ENCODE assay signal across 1 cellular context in the genomic region with DNA sequence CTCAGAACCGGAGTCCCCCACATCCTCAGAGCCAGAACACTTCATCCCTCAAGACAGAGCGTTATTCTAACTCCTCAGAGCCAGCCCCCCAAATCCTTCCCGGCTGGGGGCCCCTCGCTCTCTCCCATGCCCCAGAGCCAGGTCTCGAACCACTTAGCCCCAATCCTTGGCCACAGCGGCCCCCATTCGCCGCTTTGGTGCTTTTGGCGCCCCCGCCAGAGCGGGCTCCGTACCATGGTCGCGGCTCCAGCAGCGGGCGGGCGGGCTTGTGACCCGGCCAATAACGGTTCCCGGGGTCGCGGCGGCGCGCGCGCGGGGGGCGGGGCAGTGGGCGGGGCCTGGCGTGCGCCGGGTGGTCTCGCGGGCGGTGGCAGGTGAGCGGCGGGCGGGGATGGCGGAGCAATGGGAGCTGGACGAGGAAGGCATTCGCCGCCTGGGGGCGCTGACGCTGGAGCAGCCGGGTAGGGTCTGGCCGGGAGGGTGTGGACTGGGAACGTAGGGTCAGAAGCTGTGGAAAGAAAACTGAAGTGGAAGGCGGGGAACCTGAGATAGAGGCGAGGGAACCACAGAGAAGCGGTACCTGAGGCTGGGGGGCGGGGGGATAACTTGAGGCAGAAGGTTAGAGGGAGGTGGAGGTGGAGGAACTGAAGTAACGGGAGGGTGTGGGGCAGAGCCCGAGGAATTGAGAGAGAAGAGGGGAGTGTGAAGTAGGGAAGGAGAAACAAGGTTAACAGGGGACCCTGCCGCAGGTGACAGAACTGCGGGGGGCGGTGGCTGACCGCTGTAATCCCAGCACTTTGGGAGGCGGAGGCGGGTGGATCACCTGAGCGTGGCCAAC.
TF ChIP-seq lines count a peak whose summit lies in the region.

A gene (minus strand): TSS at position 270 of the 838 bp plus-strand sequence. CDS start 34 bp downstream, at position 236.
A gene with protein sequence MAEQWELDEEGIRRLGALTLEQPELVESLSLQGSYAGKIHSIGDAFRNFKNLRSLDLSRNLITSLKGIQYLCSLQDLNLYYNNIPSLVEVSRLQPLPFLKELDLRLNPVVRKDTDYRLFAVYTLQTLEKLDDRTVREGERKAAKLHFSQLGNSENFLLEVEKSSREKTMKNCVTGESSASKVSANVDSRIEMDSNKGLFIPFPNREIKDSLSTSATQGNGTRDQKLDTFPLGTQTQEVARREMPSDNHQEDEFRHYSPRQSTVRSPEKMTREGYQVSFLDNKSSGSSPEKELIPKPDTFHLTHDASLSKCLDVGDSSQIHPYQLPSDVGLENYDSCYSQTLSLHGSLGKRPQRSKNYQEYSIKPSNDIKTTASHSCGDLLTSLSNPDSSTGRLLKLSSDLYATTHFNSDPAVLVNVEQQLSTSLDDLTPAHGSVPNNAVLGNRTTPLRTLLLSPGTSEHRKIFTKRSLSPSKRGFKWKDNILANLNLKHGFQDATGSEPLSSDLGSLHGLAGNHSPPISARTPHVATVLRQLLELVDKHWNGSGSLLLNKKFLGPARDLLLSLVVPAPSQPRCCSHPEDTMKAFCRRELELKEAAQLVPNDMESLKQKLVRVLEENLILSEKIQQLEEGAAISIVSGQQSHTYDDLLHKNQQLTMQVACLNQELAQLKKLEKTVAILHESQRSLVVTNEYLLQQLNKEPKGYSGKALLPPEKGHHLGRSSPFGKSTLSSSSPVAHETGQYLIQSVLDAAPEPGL (plus strand): TSS at position 344 of the 838 bp plus-strand sequence. CDS start 48 bp downstream, at position 392.

TF ChIP-seq in HEK293, 187 proteins besides CTCF, POLR2A, EP300 and RAD21 (continued from another document):
- TF ChIP-seq, protein P1, sequence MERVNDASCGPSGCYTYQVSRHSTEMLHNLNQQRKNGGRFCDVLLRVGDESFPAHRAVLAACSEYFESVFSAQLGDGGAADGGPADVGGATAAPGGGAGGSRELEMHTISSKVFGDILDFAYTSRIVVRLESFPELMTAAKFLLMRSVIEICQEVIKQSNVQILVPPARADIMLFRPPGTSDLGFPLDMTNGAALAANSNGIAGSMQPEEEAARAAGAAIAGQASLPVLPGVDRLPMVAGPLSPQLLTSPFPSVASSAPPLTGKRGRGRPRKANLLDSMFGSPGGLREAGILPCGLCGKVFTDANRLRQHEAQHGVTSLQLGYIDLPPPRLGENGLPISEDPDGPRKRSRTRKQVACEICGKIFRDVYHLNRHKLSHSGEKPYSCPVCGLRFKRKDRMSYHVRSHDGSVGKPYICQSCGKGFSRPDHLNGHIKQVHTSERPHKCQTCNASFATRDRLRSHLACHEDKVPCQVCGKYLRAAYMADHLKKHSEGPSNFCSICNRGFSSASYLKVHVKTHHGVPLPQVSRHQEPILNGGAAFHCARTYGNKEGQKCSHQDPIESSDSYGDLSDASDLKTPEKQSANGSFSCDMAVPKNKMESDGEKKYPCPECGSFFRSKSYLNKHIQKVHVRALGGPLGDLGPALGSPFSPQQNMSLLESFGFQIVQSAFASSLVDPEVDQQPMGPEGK (tag by site-specific recombination; IDR thresholded peaks at IDR 0.05), result peak; percentile 72
- TF ChIP-seq, protein P2, sequence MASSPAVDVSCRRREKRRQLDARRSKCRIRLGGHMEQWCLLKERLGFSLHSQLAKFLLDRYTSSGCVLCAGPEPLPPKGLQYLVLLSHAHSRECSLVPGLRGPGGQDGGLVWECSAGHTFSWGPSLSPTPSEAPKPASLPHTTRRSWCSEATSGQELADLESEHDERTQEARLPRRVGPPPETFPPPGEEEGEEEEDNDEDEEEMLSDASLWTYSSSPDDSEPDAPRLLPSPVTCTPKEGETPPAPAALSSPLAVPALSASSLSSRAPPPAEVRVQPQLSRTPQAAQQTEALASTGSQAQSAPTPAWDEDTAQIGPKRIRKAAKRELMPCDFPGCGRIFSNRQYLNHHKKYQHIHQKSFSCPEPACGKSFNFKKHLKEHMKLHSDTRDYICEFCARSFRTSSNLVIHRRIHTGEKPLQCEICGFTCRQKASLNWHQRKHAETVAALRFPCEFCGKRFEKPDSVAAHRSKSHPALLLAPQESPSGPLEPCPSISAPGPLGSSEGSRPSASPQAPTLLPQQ (tag by site-specific recombination; IDR thresholded peaks at IDR 0.05), result peak; percentile 53; the same call in 1 of the 2 replicates
- peak; percentile 55; the same call in 1 of the 2 replicates for TF ChIP-seq KLF16 (tag by site-specific recombination; IDR thresholded peaks at IDR 0.05)
- TF ChIP-seq ZNF76 (tag by site-specific recombination; IDR thresholded peaks at IDR 0.05; ENCODE audit: borderline replicate concordance, low read depth), result peak; percentile 20; the same call in 1 of the 2 replicates
- TF ChIP-seq REPIN1 (tag by site-specific recombination; IDR thresholded peaks at IDR 0.05; ENCODE audit: low read depth), result peak; percentile 18; the same call in 1 of the 2 replicates
- no peak; the same call in 1 of the 2 replicates for TF ChIP-seq ZBTB20 (tag by site-specific recombination; IDR thresholded peaks at IDR 0.05)
- peak; percentile 54; the same call in 1 of the 2 replicates for TF ChIP-seq KLF10 (tag by site-specific recombination; IDR thresholded peaks at IDR 0.05)
- TF ChIP-seq SP7 (tag by site-specific recombination; IDR thresholded peaks at IDR 0.05), result 0 out of 2 replicates have a peak, but pooled peaks have one; percentile 24
- TF ChIP-seq, protein P3, sequence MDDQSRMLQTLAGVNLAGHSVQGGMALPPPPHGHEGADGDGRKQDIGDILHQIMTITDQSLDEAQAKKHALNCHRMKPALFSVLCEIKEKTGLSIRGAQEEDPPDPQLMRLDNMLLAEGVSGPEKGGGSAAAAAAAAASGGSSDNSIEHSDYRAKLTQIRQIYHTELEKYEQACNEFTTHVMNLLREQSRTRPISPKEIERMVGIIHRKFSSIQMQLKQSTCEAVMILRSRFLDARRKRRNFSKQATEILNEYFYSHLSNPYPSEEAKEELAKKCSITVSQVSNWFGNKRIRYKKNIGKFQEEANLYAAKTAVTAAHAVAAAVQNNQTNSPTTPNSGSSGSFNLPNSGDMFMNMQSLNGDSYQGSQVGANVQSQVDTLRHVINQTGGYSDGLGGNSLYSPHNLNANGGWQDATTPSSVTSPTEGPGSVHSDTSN (CRISPR knock-in tag; IDR thresholded peaks at IDR 0.05), result peak; percentile 74; the same call in 1 of the 2 replicates
- TF ChIP-seq ZNF324 (tag by site-specific recombination; IDR thresholded peaks at IDR 0.05), result 0 out of 2 replicates have a peak, but pooled peaks have one; percentile 20
- TF ChIP-seq ZNF169 (tag by site-specific recombination; IDR thresholded peaks at IDR 0.05), result no peak
- TF ChIP-seq ZNF791 (tag by site-specific recombination; IDR thresholded peaks at IDR 0.05), result no peak
- TF ChIP-seq ZNF785 (tag by site-specific recombination; IDR thresholded peaks at IDR 0.05), result no peak
- TF ChIP-seq, protein P4, sequence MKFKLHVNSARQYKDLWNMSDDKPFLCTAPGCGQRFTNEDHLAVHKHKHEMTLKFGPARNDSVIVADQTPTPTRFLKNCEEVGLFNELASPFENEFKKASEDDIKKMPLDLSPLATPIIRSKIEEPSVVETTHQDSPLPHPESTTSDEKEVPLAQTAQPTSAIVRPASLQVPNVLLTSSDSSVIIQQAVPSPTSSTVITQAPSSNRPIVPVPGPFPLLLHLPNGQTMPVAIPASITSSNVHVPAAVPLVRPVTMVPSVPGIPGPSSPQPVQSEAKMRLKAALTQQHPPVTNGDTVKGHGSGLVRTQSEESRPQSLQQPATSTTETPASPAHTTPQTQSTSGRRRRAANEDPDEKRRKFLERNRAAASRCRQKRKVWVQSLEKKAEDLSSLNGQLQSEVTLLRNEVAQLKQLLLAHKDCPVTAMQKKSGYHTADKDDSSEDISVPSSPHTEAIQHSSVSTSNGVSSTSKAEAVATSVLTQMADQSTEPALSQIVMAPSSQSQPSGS (tag by site-specific recombination; IDR thresholded peaks at IDR 0.05; ENCODE audit: low read depth), result no peak
- peak; percentile 46; the same call in 1 of the 2 replicates for TF ChIP-seq ZNF660 (tag by site-specific recombination; IDR thresholded peaks at IDR 0.05)
- peak; percentile 61 for TF ChIP-seq KLF9 (tag by site-specific recombination; IDR thresholded peaks at IDR 0.05; ENCODE audit: low read depth)
- no peak for TF ChIP-seq ZNF174 (tag by site-specific recombination; IDR thresholded peaks at IDR 0.05)
- TF ChIP-seq ZNF341 (tag by site-specific recombination; IDR thresholded peaks at IDR 0.05; ENCODE audit: low read depth), result peak; percentile 55
- TF ChIP-seq ZNF843 (tag by site-specific recombination; IDR thresholded peaks at IDR 0.05), result peak; percentile 64; the same call in 1 of the 2 replicates
- 0 out of 2 replicates have a peak, but pooled peaks have one; percentile 47 for TF ChIP-seq OVOL3 (tag by site-specific recombination; IDR thresholded peaks at IDR 0.05)
- TF ChIP-seq ZBTB7A (tag by site-specific recombination; IDR thresholded peaks at IDR 0.05; ENCODE audit: low read depth), result no peak
- 0 out of 2 replicates have a peak, but pooled peaks have one; percentile 30 for TF ChIP-seq ZNF792 (tag by site-specific recombination; IDR thresholded peaks at IDR 0.05)
- TF ChIP-seq ZBTB17 (tag by site-specific recombination; IDR thresholded peaks at IDR 0.05), result 0 out of 2 replicates have a peak, but pooled peaks have one; percentile 19
TF ChIP-seq in HEK293: peak in this region for 37.
